22 cellular contexts compared by ENCODE assay signal in genomic region chr15:69497076-69497475, GRCh38. TPM values are rescaled to one million over a fixed set of nuclear protein-coding genes. Genes with fewer than 3 reads are reported as not detected.
DNase-seq lines count a peak whose midpoint lies in the region; ATAC-seq and TF ChIP-seq lines count a peak whose summit lies in the region.
"Had no signal": no experiment of that assay in that cellular context is flagged by ENCODE, and none has a peak within 500 bp of the region (broad histone marks: within the 10 kb centered on the region; RNA-seq: fewer than 3 reads in every experiment).

No MANE protein-coding gene starts in this region.

- no peaks in the 10 kb centered on the region for H3K9me2 ChIP-seq in Loucy (replicated peaks; ENCODE audit: low read depth, low read length)

- peak overlapping the region; percentile 77 for H2AFZ ChIP-seq in Loucy (ENCODE audit: low read length)

- H3K9me3 ChIP-seq in Loucy (ENCODE audit: insufficient read depth, low read depth, low read length), result no peaks in the 10 kb centered on the region
- peaks cover 7% of the 10 kb centered on the region for H3K9me3 ChIP-seq in endodermal cell (ENCODE audit: control insufficient read depth, low read length)
- peaks cover 0 to 8% (median 0%) of the 10 kb centered on the region in 12 donors for H3K9me3 ChIP-seq in heart left ventricle
- H3K9me3 ChIP-seq: SJSA1 had no signal

- H3F3A ChIP-seq in Loucy (ENCODE audit: low read depth), result no peaks in the 10 kb centered on the region

- H3K4me3 Mint-ChIP-seq in activated T-cell treated with anti-CD3 and anti-CD28 coated beads, Interleukin-2, amount 50 U/mL, for 24 hours, result no peak overlapping the region
- no peak overlapping the region for H3K4me3 Mint-ChIP-seq in endodermal cell
- no peak overlapping the region for H3K4me3 Mint-ChIP-seq in stimulated activated effector memory CD8-positive, alpha-beta T cell treated with anti-CD3 and anti-CD28 coated beads, Interleukin-12 subunit alpha, Interleukin-12 subunit beta, amount 100 ng/mL, for 72 hours
- H3K4me3 Mint-ChIP-seq: B cell, CD14-positive monocyte, IgD-negative memory B cell had no signal

- H3K4me1 ChIP-seq in Loucy (ENCODE audit: insufficient read depth, low read length, poor library complexity, severe bottlenecking) (peaks cover 10% of the 10 kb centered on the region), endodermal cell (ENCODE audit: control insufficient read depth, insufficient read depth, low read length) (no peaks in the 10 kb centered on the region), heart left ventricle (peaks cover 0 to 17% (median 5%) of the 10 kb centered on the region in 12 donors)
- H3K4me1 ChIP-seq: SJSA1 had no signal

- H3K27me3 Mint-ChIP-seq in activated T-cell treated with anti-CD3 and anti-CD28 coated beads, Interleukin-2, amount 50 U/mL, for 24 hours, result no peaks in the 10 kb centered on the region
- H3K27me3 Mint-ChIP-seq in endodermal cell (ENCODE audit: insufficient read depth), result peaks cover 8% of the 10 kb centered on the region

- DNase-seq in activated T-cell treated with anti-CD3 and anti-CD28 coated beads, Interleukin-2, amount 50 U/mL, for 24 hours, result no peak
- no peak for DNase-seq in activated T-cell treated with anti-CD3 and anti-CD28 coated beads, Interleukin-2, amount 50 U/mL, for 1 hour
- DNase-seq in endodermal cell (peak; percentile 20), DMS79 (lab: John Stamatoyannopoulos, UW) (no peak), heart left ventricle (no peak)
- no peak for DNase-seq in stimulated activated effector memory CD8-positive, alpha-beta T cell treated with anti-CD3 and anti-CD28 coated beads, Interleukin-12 subunit alpha, Interleukin-12 subunit beta, amount 100 ng/mL, for 72 hours (ENCODE audit: low spot score in 2 of 2)
- DNase-seq: DMS53, EL, GF-D8, MV-4-11, NCI-H1105 treated with DMSO at 0.1 percent for 48 hours, NCI-H2029 treated with DMSO at 0.1 percent for 48 hours, NCI-H226, NCI-H510A treated with DMSO at 0.1 percent for 48 hours, NCI-H748 treated with DMSO at 0.1 percent for 48 hours, OCI-M1 had no signal

- H3K36me3 ChIP-seq in Loucy (ENCODE audit: insufficient read depth, low read length) (no peaks in the 10 kb centered on the region), endodermal cell (ENCODE audit: control insufficient read depth, insufficient read depth, low read length) (no peaks in the 10 kb centered on the region), heart left ventricle (no peaks in the 10 kb centered on the region)
- H3K36me3 ChIP-seq: SJSA1 had no signal

- H3K27ac ChIP-seq in endodermal cell (ENCODE audit: low read depth, low read length) (no peak overlapping the region), heart left ventricle (no peak overlapping the region)
- H3K27ac ChIP-seq: SJSA1 had no signal

- H3K9me3 Mint-ChIP-seq in activated T-cell treated with anti-CD3 and anti-CD28 coated beads, Interleukin-2, amount 50 U/mL, for 24 hours, result no peaks in the 10 kb centered on the region
- H3K9me3 Mint-ChIP-seq in endodermal cell, result no peaks in the 10 kb centered on the region
- H3K9me3 Mint-ChIP-seq in stimulated activated effector memory CD8-positive, alpha-beta T cell treated with anti-CD3 and anti-CD28 coated beads, Interleukin-12 subunit alpha, Interleukin-12 subunit beta, amount 100 ng/mL, for 72 hours, result no peaks in the 10 kb centered on the region

- H3K27ac Mint-ChIP-seq in activated T-cell treated with anti-CD3 and anti-CD28 coated beads, Interleukin-2, amount 50 U/mL, for 24 hours, result peak overlapping the region; percentile 19
- H3K27ac Mint-ChIP-seq in endodermal cell, result no peak overlapping the region
- no peak overlapping the region for H3K27ac Mint-ChIP-seq in stimulated activated effector memory CD8-positive, alpha-beta T cell treated with anti-CD3 and anti-CD28 coated beads, Interleukin-12 subunit alpha, Interleukin-12 subunit beta, amount 100 ng/mL, for 72 hours
- H3K27ac Mint-ChIP-seq: B cell, CD14-positive monocyte, IgD-negative memory B cell had no signal

- no peak for TF ChIP-seq POLR2A in heart left ventricle (IDR thresholded peaks at IDR 0.05)

- no peaks in the 10 kb centered on the region for H4K20me1 ChIP-seq in Loucy (ENCODE audit: insufficient read depth, low read length, poor library complexity, severe bottlenecking)

- H3K4me1 Mint-ChIP-seq in activated T-cell treated with anti-CD3 and anti-CD28 coated beads, Interleukin-2, amount 50 U/mL, for 24 hours (ENCODE audit: low read depth), result peaks cover 14% of the 10 kb centered on the region
- peaks cover 3% of the 10 kb centered on the region for H3K4me1 Mint-ChIP-seq in endodermal cell
- peaks cover 26% of the 10 kb centered on the region for H3K4me1 Mint-ChIP-seq in stimulated activated effector memory CD8-positive, alpha-beta T cell treated with anti-CD3 and anti-CD28 coated beads, Interleukin-12 subunit alpha, Interleukin-12 subunit beta, amount 100 ng/mL, for 72 hours
- H3K4me1 Mint-ChIP-seq: B cell, CD14-positive monocyte, IgD-negative memory B cell had no signal

- no peak for TF ChIP-seq CTCF in Loucy (conservative IDR thresholded peaks at IDR 0.05; ENCODE audit: low read length)
- TF ChIP-seq CTCF in endodermal cell (conservative IDR thresholded peaks at IDR 0.05), result no peak
- no peak for TF ChIP-seq CTCF in heart left ventricle (IDR thresholded peaks at IDR 0.05)

- no peak overlapping the region for H3K9ac ChIP-seq in Loucy (ENCODE audit: low read depth, low read length, poor library complexity, severe bottlenecking)
- no peak overlapping the region for H3K9ac ChIP-seq in endodermal cell (ENCODE audit: extremely low read depth, low read length, poor library complexity, severe bottlenecking)

- WGBS in endodermal cell (ENCODE audit: insufficient coverage in 1 of 2, insufficient read length in 1 of 2), 2 experiments, result 60 to 92% methylated on average over 1 of the region's 1 CpG
- 77 to 94% (median 92%) methylated on average over 1 of the region's 1 CpG for WGBS in heart left ventricle, 4 donors

- H3K36me3 Mint-ChIP-seq in activated T-cell treated with anti-CD3 and anti-CD28 coated beads, Interleukin-2, amount 50 U/mL, for 24 hours (ENCODE audit: low read depth), result no peaks in the 10 kb centered on the region
- H3K36me3 Mint-ChIP-seq in endodermal cell (ENCODE audit: low read depth), result no peaks in the 10 kb centered on the region
- no peaks in the 10 kb centered on the region for H3K36me3 Mint-ChIP-seq in stimulated activated effector memory CD8-positive, alpha-beta T cell treated with anti-CD3 and anti-CD28 coated beads, Interleukin-12 subunit alpha, Interleukin-12 subunit beta, amount 100 ng/mL, for 72 hours
- H3K36me3 Mint-ChIP-seq: CD14-positive monocyte, IgD-negative memory B cell had no signal

- peak; percentile 48 for ATAC-seq in stimulated activated effector memory CD8-positive, alpha-beta T cell treated with anti-CD3 and anti-CD28 coated beads, Interleukin-12 subunit alpha, Interleukin-12 subunit beta, amount 100 ng/mL, for 72 hours
- no peak for ATAC-seq in heart left ventricle
- ATAC-seq: Right ventricle myocardium inferior had no signal

- intact Hi-C loops in heart left ventricle (cut with DNase I), result no loop called here

- H3K4me2 ChIP-seq in Loucy (ENCODE audit: low read depth, low read length, poor library complexity, severe bottlenecking), result no peak overlapping the region

- H3K27me3 ChIP-seq in Loucy (ENCODE audit: insufficient read depth, low read length, poor library complexity, severe bottlenecking) (no peaks in the 10 kb centered on the region), endodermal cell (ENCODE audit: control insufficient read depth, insufficient read depth, low read length, poor library complexity, severe bottlenecking) (peaks cover 5% of the 10 kb centered on the region), heart left ventricle (no peaks in the 10 kb centered on the region)
- H3K27me3 ChIP-seq: SJSA1 had no signal

- H3K79me2 ChIP-seq in Loucy (ENCODE audit: insufficient read depth, low read length), result no peaks in the 10 kb centered on the region

- H3K4me3 ChIP-seq in Loucy (ENCODE audit: low read length, poor library complexity, severe bottlenecking), result no peak overlapping the region
- H3K4me3 ChIP-seq in endodermal cell (ENCODE audit: low read length), result no peak overlapping the region
- H3K4me3 ChIP-seq in heart left ventricle, result no peak overlapping the region
- H3K4me3 ChIP-seq: SJSA1 had no signal

RNA-seq across cellular contexts. Expression of gene RPLP1, which starts 44.5 kb away (rescaled TPM):
- total RNA-seq in endodermal cell (1,000 to 10,000 TPM; 1,560 to 1,563 TPM), heart left ventricle (1,000 to 10,000 TPM in 7 of 9 donors, 100 to 1,000 TPM in 2; 487 to 1,482 (median 1,221) TPM)
- 2,242 TPM for polyA plus RNA-seq in endodermal cell (2013, experiment 1 of 2)
- polyA plus RNA-seq in endodermal cell (2013, experiment 2 of 2), result 2,014 TPM
- 1,000 to 10,000 TPM; 1,397 to 1,852 TPM for polyA plus RNA-seq in heart left ventricle
